In the genomic region with DNA sequence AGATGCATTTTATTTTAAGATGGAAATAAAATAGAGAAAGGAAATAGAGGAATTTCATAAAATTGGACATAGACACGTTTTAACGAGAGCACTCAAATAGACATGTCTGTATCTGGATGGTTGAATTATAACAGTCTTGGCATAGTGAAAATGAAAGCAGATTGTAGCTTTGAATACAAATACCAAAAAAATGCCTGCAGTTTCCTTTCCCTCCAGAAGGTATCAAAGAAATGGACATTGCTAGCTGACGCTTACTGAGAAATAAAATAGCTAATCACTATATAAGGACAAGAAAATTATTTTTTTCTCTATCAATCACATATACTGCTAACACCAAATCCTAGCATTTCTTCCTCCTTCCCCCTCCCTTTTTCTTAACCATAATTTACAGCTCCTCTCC, we compare ENCODE assay signal across 9 cellular contexts. TPM values are rescaled to one million over a fixed set of nuclear protein-coding genes. Genes with fewer than 3 reads are reported as not detected.
DNase-seq lines count a peak whose midpoint lies in the region; ATAC-seq and TF ChIP-seq lines count a peak whose summit lies in the region.
"Had no signal": no experiment of that assay in that cellular context is flagged by ENCODE, and none has a peak within 500 bp of the region (broad histone marks: within the 10 kb centered on the region; RNA-seq: fewer than 3 reads in every experiment).

No MANE protein-coding gene starts in this region.

- H3K4me3 Mint-ChIP-seq in MCF 10A (ENCODE audit: unreplicated experiment), result no peak overlapping the region

- intact Hi-C loops in MCF 10A (cut with micrococcal nuclease), result no loop called here

- H3K27me3 Mint-ChIP-seq in MCF 10A (ENCODE audit: insufficient read depth, unreplicated experiment), result no peaks in the 10 kb centered on the region

- no peaks in the 10 kb centered on the region for H3K9me3 Mint-ChIP-seq in MCF 10A (ENCODE audit: unreplicated experiment)

- no peaks in the 10 kb centered on the region for H3K36me3 ChIP-seq in parathyroid adenoma (ENCODE audit: control insufficient read depth, insufficient read depth, low read length)

- no peak overlapping the region for H3K27ac ChIP-seq in parathyroid adenoma

- H3K4me1 Mint-ChIP-seq in MCF 10A (ENCODE audit: insufficient read depth, unreplicated experiment), result peaks cover 6% of the 10 kb centered on the region

- no peaks in the 10 kb centered on the region for H3K9me3 ChIP-seq in parathyroid adenoma (ENCODE audit: control insufficient read depth, low read length)

- peak overlapping the region; percentile 20 for H3K27ac Mint-ChIP-seq in MCF 10A (ENCODE audit: low read depth, unreplicated experiment)

- H3K79me2 ChIP-seq in parathyroid adenoma, result no peaks in the 10 kb centered on the region

- H3K4me1 ChIP-seq in parathyroid adenoma, result no peaks in the 10 kb centered on the region

- H3K4me3 ChIP-seq in parathyroid adenoma (ENCODE audit: low read depth, low read length), result peak overlapping the region; percentile 9

- POLR2A ChIA-PET in MCF 10A (lab: Yijun Ruan, JAX), result interaction anchor here (0.5 to 2.6 kb wide), 4 partner anchors 9 to 29 kb away, joined by 3 to 14 read pairs (median 4); a partner anchor contains a TSS

- H3K36me3 Mint-ChIP-seq in MCF 10A (ENCODE audit: insufficient read depth, unreplicated experiment), result peaks cover 5% of the 10 kb centered on the region

- H3K9ac ChIP-seq in parathyroid adenoma, result no peak overlapping the region

- DNase-seq in AML-193 (lab: John Stamatoyannopoulos, UW) (peak; percentile 40 to 51), MCF 10A (ENCODE audit: unreplicated experiment) (no peak), NCI-H1694 (lab: John Stamatoyannopoulos, UW) (no peak), amygdala (lab: John Stamatoyannopoulos, UW) (no peak)
- no peak for DNase-seq in activated CD8-positive, alpha-beta memory T cell treated with anti-CD3 and anti-CD28 coated beads, Interleukin-2, amount 50 U/mL, for 48 hours

- TF ChIP-seq CTCF in MCF 10A (IDR thresholded peaks at IDR 0.05; ENCODE audit: unreplicated experiment) (no peak), parathyroid adenoma (IDR thresholded peaks at IDR 0.05) (no peak)

- no peak overlapping the region for H2AFZ ChIP-seq in parathyroid adenoma

- CTCF ChIA-PET in MCF 10A (lab: Yijun Ruan, JAX), result interaction anchor here (0.6 to 3.5 kb wide), 7 partner anchors 21 to 149 kb away, joined by 3 to 27 read pairs (median 4); no protein-coding TSS in a partner anchor

- H3K4me2 ChIP-seq in parathyroid adenoma (ENCODE audit: low read length), result peak overlapping the region; percentile 25

- BruUV-seq in MCF 10A (replicated peaks; lab: Mats Ljungman, UMichigan), result no TSS peak

- H3K27me3 ChIP-seq in parathyroid adenoma (ENCODE audit: control insufficient read depth, insufficient read depth, low read length), result no peaks in the 10 kb centered on the region

- peak; percentile 86 for ATAC-seq in GM18909 (IDR thresholded peaks at IDR 0.05; ENCODE audit: poor library complexity, unreplicated experiment)
- peak; percentile 81 for ATAC-seq in HG03280 (IDR thresholded peaks at IDR 0.05; ENCODE audit: unreplicated experiment)
- ATAC-seq: HCT116 had no signal

RNA-seq across cellular contexts. Expression of a gene that starts 11.4 kb away (rescaled TPM):
- total RNA-seq in MCF 10A (2022), result 7.0 and 7.7 TPM in 2 replicates

Comparison
In these comparisons a context has a peak if more than half of its experiments do, and no peak if none do; other contexts are left out.
1. DNase-seq: peak in AML-193 (2 of 2); none in MCF 10A (single experiment), NCI-H1694 (single experiment), amygdala (0 of 56) and activated CD8-positive, alpha-beta memory T cell treated with anti-CD3 and anti-CD28 coated beads, Interleukin-2, amount 50 U/mL, for 48 hours (single experiment).